In the genomic region with DNA sequence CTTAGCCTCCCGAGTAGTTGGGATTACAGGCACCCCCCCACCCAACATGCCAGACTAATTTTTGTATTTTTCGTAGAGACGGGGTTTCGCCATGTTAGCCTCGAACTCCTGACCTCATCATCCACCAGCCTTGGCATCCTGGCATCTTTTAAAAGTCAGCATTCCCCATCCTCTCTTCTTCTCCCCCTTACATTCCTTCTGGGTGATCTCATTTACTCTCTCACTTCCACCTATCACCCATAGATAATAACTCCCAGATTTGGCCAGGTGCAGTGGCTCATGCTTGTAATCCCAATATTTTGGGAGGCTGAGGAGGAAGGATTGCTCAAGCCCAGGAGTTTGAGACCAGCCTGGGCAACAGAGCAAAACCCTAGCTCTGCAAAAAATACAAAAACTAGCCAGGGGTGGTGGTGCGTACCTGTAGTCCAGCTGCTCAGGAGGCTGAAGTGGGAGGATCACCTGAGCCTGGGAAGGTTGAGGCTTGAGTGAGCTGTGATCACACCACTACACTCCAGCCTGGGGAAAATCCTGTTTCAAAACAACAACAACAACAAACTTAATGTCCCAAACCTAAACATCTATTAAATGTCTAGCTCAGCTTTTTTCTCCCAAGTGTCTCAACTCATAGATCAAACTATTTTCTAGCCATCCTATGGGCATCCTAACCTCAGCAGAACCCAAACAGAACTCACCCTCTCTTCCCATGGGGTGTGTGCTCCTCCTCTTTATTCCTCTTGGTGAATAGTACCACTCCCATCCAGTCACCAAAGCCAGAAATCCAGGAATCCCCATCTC, we compare ENCODE assay signal across 4 cellular contexts.
A peak's percentile ranks its signal among the peaks of the same experiment; 100 is the strongest.
TF ChIP-seq lines count a peak whose summit lies in the region.

No MANE protein-coding gene starts in this region.

TF ChIP-seq in GM23338, 12 proteins besides CTCF, POLR2A, EP300 and RAD21 (continues in another document):
- no peak for TF ChIP-seq STAT1 (IDR thresholded peaks at IDR 0.05; ENCODE audit: unreplicated experiment)
- TF ChIP-seq ZNF331 (CRISPR knock-in tag; IDR thresholded peaks at IDR 0.05; ENCODE audit: low read depth), result no peak
- TF ChIP-seq, protein P1, sequence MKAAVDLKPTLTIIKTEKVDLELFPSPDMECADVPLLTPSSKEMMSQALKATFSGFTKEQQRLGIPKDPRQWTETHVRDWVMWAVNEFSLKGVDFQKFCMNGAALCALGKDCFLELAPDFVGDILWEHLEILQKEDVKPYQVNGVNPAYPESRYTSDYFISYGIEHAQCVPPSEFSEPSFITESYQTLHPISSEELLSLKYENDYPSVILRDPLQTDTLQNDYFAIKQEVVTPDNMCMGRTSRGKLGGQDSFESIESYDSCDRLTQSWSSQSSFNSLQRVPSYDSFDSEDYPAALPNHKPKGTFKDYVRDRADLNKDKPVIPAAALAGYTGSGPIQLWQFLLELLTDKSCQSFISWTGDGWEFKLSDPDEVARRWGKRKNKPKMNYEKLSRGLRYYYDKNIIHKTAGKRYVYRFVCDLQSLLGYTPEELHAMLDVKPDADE (IDR thresholded peaks at IDR 0.05), result no peak
- TF ChIP-seq EZH2phosphoT487 (IDR thresholded peaks at IDR 0.05; ENCODE audit: unreplicated experiment), result no peak
- no peak for TF ChIP-seq NANOG (IDR thresholded peaks at IDR 0.05; ENCODE audit: borderline replicate concordance)
- TF ChIP-seq, protein P2, sequence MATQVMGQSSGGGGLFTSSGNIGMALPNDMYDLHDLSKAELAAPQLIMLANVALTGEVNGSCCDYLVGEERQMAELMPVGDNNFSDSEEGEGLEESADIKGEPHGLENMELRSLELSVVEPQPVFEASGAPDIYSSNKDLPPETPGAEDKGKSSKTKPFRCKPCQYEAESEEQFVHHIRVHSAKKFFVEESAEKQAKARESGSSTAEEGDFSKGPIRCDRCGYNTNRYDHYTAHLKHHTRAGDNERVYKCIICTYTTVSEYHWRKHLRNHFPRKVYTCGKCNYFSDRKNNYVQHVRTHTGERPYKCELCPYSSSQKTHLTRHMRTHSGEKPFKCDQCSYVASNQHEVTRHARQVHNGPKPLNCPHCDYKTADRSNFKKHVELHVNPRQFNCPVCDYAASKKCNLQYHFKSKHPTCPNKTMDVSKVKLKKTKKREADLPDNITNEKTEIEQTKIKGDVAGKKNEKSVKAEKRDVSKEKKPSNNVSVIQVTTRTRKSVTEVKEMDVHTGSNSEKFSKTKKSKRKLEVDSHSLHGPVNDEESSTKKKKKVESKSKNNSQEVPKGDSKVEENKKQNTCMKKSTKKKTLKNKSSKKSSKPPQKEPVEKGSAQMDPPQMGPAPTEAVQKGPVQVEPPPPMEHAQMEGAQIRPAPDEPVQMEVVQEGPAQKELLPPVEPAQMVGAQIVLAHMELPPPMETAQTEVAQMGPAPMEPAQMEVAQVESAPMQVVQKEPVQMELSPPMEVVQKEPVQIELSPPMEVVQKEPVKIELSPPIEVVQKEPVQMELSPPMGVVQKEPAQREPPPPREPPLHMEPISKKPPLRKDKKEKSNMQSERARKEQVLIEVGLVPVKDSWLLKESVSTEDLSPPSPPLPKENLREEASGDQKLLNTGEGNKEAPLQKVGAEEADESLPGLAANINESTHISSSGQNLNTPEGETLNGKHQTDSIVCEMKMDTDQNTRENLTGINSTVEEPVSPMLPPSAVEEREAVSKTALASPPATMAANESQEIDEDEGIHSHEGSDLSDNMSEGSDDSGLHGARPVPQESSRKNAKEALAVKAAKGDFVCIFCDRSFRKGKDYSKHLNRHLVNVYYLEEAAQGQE (IDR thresholded peaks at IDR 0.05; ENCODE audit: unreplicated experiment), result no peak

TF ChIP-seq in K562, 482 proteins besides CTCF, POLR2A, EP300 and RAD21:
- TF ChIP-seq SMAD3 (CRISPR knock-in tag; conservative IDR thresholded peaks at IDR 0.05) (no peak), ZFP30 (CRISPR knock-in tag; IDR thresholded peaks at IDR 0.05; ENCODE audit: borderline replicate concordance) (no peak), ZNF316 (IDR thresholded peaks at IDR 0.05) (peak; percentile 74), KDM2B (CRISPR knock-in tag; IDR thresholded peaks at IDR 0.05) (no peak), HMGN3 (IDR thresholded peaks at IDR 0.05; ENCODE audit: borderline replicate concordance, extremely low read depth, insufficient read length, low read depth, low read length) (no peak), C11orf30 (IDR thresholded peaks at IDR 0.05; ENCODE audit: low read depth) (peak; percentile 14; the same call in 1 of the 2 replicates), RBM22 (IDR thresholded peaks at IDR 0.05; ENCODE audit: low read depth, low read length, poor library complexity, severe bottlenecking) (no peak)
- TF ChIP-seq, protein P3, sequence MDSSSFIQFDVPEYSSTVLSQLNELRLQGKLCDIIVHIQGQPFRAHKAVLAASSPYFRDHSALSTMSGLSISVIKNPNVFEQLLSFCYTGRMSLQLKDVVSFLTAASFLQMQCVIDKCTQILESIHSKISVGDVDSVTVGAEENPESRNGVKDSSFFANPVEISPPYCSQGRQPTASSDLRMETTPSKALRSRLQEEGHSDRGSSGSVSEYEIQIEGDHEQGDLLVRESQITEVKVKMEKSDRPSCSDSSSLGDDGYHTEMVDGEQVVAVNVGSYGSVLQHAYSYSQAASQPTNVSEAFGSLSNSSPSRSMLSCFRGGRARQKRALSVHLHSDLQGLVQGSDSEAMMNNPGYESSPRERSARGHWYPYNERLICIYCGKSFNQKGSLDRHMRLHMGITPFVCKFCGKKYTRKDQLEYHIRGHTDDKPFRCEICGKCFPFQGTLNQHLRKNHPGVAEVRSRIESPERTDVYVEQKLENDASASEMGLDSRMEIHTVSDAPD (CRISPR knock-in tag; IDR thresholded peaks at IDR 0.05), result no peak

TF ChIP-seq in HEK293T, 16 proteins besides CTCF, POLR2A, EP300 and RAD21:
- TF ChIP-seq TARDBP (IDR thresholded peaks at IDR 0.05) (no peak), LEF1 (IDR thresholded peaks at IDR 0.05; ENCODE audit: borderline replicate concordance) (no peak), L3MBTL2 (conservative IDR thresholded peaks at IDR 0.05) (no peak), FOXA1 (IDR thresholded peaks at IDR 0.05) (no peak), FOXK2 (IDR thresholded peaks at IDR 0.05) (no peak), HDGF (IDR thresholded peaks at IDR 0.05; ENCODE audit: borderline replicate concordance) (no peak), ZNF384 (IDR thresholded peaks at IDR 0.05) (no peak), CTBP1 (IDR thresholded peaks at IDR 0.05; ENCODE audit: borderline replicate concordance) (no peak)

TF ChIP-seq in WTC11, 78 proteins besides CTCF, POLR2A, EP300 and RAD21:
- TF ChIP-seq, protein P4, sequence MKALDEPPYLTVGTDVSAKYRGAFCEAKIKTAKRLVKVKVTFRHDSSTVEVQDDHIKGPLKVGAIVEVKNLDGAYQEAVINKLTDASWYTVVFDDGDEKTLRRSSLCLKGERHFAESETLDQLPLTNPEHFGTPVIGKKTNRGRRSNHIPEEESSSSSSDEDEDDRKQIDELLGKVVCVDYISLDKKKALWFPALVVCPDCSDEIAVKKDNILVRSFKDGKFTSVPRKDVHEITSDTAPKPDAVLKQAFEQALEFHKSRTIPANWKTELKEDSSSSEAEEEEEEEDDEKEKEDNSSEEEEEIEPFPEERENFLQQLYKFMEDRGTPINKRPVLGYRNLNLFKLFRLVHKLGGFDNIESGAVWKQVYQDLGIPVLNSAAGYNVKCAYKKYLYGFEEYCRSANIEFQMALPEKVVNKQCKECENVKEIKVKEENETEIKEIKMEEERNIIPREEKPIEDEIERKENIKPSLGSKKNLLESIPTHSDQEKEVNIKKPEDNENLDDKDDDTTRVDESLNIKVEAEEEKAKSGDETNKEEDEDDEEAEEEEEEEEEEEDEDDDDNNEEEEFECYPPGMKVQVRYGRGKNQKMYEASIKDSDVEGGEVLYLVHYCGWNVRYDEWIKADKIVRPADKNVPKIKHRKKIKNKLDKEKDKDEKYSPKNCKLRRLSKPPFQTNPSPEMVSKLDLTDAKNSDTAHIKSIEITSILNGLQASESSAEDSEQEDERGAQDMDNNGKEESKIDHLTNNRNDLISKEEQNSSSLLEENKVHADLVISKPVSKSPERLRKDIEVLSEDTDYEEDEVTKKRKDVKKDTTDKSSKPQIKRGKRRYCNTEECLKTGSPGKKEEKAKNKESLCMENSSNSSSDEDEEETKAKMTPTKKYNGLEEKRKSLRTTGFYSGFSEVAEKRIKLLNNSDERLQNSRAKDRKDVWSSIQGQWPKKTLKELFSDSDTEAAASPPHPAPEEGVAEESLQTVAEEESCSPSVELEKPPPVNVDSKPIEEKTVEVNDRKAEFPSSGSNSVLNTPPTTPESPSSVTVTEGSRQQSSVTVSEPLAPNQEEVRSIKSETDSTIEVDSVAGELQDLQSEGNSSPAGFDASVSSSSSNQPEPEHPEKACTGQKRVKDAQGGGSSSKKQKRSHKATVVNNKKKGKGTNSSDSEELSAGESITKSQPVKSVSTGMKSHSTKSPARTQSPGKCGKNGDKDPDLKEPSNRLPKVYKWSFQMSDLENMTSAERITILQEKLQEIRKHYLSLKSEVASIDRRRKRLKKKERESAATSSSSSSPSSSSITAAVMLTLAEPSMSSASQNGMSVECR (CRISPR knock-in tag; IDR thresholded peaks at IDR 0.05; ENCODE audit: borderline replicate concordance), result no peak
- TF ChIP-seq, protein P5, sequence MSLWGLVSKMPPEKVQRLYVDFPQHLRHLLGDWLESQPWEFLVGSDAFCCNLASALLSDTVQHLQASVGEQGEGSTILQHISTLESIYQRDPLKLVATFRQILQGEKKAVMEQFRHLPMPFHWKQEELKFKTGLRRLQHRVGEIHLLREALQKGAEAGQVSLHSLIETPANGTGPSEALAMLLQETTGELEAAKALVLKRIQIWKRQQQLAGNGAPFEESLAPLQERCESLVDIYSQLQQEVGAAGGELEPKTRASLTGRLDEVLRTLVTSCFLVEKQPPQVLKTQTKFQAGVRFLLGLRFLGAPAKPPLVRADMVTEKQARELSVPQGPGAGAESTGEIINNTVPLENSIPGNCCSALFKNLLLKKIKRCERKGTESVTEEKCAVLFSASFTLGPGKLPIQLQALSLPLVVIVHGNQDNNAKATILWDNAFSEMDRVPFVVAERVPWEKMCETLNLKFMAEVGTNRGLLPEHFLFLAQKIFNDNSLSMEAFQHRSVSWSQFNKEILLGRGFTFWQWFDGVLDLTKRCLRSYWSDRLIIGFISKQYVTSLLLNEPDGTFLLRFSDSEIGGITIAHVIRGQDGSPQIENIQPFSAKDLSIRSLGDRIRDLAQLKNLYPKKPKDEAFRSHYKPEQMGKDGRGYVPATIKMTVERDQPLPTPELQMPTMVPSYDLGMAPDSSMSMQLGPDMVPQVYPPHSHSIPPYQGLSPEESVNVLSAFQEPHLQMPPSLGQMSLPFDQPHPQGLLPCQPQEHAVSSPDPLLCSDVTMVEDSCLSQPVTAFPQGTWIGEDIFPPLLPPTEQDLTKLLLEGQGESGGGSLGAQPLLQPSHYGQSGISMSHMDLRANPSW (CRISPR knock-in tag; conservative IDR thresholded peaks at IDR 0.05; ENCODE audit: low read depth), result no peak
- TF ChIP-seq CREB1 (CRISPR knock-in tag; IDR thresholded peaks at IDR 0.05) (no peak), IRF2 (CRISPR knock-in tag; IDR thresholded peaks at IDR 0.05; ENCODE audit: borderline replicate concordance, low read depth) (no peak), OVOL2 (CRISPR knock-in tag; IDR thresholded peaks at IDR 0.05; ENCODE audit: borderline replicate concordance) (no peak), GTF2I (CRISPR knock-in tag; conservative IDR thresholded peaks at IDR 0.05) (no peak), FOXP1 (CRISPR knock-in tag; IDR thresholded peaks at IDR 0.05; ENCODE audit: borderline replicate concordance) (no peak), ETV6 (CRISPR knock-in tag; IDR thresholded peaks at IDR 0.05) (no peak)
- TF ChIP-seq, protein P6, sequence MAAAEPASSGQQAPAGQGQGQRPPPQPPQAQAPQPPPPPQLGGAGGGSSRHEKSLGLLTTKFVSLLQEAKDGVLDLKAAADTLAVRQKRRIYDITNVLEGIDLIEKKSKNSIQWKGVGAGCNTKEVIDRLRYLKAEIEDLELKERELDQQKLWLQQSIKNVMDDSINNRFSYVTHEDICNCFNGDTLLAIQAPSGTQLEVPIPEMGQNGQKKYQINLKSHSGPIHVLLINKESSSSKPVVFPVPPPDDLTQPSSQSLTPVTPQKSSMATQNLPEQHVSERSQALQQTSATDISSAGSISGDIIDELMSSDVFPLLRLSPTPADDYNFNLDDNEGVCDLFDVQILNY (CRISPR knock-in tag; IDR thresholded peaks at IDR 0.05), result no peak
- TF ChIP-seq, protein P7, sequence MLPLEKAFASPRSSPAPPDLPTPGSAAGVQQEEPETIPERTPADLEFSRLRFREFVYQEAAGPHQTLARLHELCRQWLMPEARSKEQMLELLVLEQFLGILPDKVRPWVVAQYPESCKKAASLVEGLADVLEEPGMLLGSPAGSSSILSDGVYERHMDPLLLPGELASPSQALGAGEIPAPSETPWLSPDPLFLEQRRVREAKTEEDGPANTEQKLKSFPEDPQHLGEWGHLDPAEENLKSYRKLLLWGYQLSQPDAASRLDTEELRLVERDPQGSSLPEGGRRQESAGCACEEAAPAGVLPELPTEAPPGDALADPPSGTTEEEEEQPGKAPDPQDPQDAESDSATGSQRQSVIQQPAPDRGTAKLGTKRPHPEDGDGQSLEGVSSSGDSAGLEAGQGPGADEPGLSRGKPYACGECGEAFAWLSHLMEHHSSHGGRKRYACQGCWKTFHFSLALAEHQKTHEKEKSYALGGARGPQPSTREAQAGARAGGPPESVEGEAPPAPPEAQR (CRISPR knock-in tag; IDR thresholded peaks at IDR 0.05), result no peak
- TF ChIP-seq, protein P8, sequence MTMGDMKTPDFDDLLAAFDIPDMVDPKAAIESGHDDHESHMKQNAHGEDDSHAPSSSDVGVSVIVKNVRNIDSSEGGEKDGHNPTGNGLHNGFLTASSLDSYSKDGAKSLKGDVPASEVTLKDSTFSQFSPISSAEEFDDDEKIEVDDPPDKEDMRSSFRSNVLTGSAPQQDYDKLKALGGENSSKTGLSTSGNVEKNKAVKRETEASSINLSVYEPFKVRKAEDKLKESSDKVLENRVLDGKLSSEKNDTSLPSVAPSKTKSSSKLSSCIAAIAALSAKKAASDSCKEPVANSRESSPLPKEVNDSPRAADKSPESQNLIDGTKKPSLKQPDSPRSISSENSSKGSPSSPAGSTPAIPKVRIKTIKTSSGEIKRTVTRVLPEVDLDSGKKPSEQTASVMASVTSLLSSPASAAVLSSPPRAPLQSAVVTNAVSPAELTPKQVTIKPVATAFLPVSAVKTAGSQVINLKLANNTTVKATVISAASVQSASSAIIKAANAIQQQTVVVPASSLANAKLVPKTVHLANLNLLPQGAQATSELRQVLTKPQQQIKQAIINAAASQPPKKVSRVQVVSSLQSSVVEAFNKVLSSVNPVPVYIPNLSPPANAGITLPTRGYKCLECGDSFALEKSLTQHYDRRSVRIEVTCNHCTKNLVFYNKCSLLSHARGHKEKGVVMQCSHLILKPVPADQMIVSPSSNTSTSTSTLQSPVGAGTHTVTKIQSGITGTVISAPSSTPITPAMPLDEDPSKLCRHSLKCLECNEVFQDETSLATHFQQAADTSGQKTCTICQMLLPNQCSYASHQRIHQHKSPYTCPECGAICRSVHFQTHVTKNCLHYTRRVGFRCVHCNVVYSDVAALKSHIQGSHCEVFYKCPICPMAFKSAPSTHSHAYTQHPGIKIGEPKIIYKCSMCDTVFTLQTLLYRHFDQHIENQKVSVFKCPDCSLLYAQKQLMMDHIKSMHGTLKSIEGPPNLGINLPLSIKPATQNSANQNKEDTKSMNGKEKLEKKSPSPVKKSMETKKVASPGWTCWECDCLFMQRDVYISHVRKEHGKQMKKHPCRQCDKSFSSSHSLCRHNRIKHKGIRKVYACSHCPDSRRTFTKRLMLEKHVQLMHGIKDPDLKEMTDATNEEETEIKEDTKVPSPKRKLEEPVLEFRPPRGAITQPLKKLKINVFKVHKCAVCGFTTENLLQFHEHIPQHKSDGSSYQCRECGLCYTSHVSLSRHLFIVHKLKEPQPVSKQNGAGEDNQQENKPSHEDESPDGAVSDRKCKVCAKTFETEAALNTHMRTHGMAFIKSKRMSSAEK (CRISPR knock-in tag; IDR thresholded peaks at IDR 0.05; ENCODE audit: borderline replicate concordance), result no peak
- TF ChIP-seq, protein P9, sequence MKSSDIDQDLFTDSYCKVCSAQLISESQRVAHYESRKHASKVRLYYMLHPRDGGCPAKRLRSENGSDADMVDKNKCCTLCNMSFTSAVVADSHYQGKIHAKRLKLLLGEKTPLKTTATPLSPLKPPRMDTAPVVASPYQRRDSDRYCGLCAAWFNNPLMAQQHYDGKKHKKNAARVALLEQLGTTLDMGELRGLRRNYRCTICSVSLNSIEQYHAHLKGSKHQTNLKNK (CRISPR knock-in tag; IDR thresholded peaks at IDR 0.05), result no peak
